In the genomic region with DNA sequence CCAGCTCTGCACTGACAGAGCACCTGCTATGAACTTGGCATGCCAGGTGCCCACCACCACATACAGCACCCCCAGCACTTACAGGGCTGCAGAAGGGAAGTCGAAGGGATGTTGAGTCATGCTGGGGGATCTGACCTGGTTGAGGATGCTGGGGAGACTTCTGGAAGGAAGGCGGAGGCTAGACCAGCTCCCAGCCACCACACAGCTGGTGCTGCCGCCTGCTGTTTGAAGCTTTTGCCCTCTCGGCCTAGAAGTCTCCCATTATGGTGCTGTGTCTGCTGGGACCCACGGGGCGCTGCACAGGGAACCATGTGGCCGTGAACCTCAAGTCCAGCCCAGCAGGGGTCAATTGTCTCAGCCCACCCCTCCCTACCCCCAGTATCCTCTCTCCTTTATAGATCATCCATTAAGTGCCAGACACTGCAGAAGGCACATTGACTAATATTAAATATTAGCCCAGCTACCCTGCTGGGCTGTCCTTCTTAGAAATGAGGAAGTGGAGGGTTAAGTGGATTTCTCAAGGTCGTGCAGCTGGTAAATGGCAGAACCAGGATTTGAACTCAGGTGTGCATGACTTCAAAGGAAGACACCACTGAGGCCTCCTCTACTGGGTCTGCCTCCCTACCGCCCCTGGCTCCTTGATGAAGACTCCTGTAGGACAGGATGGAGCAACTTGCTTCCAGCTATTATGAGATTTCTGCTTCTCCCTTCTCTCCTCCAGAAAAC, we compare ENCODE assay signal across 17 cellular contexts. TPM values are rescaled to one million over a fixed set of nuclear protein-coding genes. Genes with fewer than 3 reads are reported as not detected.
DNase-seq lines count a peak whose midpoint lies in the region; ATAC-seq and TF ChIP-seq lines count a peak whose summit lies in the region.
"Had no signal": no experiment of that assay in that cellular context is flagged by ENCODE, and none has a peak within 500 bp of the region (broad histone marks: within the 10 kb centered on the region; RNA-seq: fewer than 3 reads in every experiment).

No MANE protein-coding gene starts in this region.

- TF ChIP-seq CTCF in cardiac fibroblast (IDR thresholded peaks at IDR 0.05; ENCODE audit: low read depth, low read length), result peak; percentile 12

- ATAC-seq in GM18861 (IDR thresholded peaks at IDR 0.05; ENCODE audit: unreplicated experiment), result no peak
- ATAC-seq: GM23338 had no signal

- H3K4me3 ChIP-seq in cardiac fibroblast (replicated peaks in 1 of 2; ENCODE audit: low read depth in 2 of 2, low read length in 2 of 2), result no peak overlapping the region
- H3K4me3 ChIP-seq: GM23338, sigmoid colon, upper lobe of left lung had no signal

- DNase-seq in NOMO-1 treated with DMSO at 0.1 percent for 48 hours (lab: John Stamatoyannopoulos, UW; ENCODE audit: unreplicated experiment), result peak; percentile 53
- no peak for DNase-seq in NOMO-1 treated with dmso at 0.1 percent for 144 hours (lab: John Stamatoyannopoulos, UW; ENCODE audit: unreplicated experiment)
- peak; percentile 39 for DNase-seq in NAMALWA (ENCODE audit: low spot score)
- DNase-seq in cardiac fibroblast (ENCODE audit: low read depth in 2 of 2), result no peak
- DNase-seq in renal cortical epithelial cell (ENCODE audit: low read depth), result peak; percentile 74
- DNase-seq in NCI-H748 (lab: John Stamatoyannopoulos, UW; ENCODE audit: unreplicated experiment), result no peak
- DNase-seq in NCI-H1417 treated with DMSO at 0.1 percent for 48 hours (lab: John Stamatoyannopoulos, UW), result no peak
- DNase-seq: activated CD4-positive, alpha-beta memory T cell treated with anti-CD3 and anti-CD28 coated beads, Interleukin-2, amount 10 ng/mL, durations not matched to agents 7 days and 5 days; aorta; NCI-H2081; NCI-H526; sigmoid colon; stimulated activated CD4-positive, alpha-beta T cell treated with anti-CD3 and anti-CD28 coated beads, Interleukin-4, amount 100 ng/mL, for 4 hours; upper lobe of left lung had no signal

RNA-seq across cellular contexts. Expression of a gene that starts 49.7 kb away (rescaled TPM):
- not detected in 2 replicates for total RNA-seq in renal cortical epithelial cell
- total RNA-seq: GM23338, LHCN-M2 had no signal

Comparison
In these comparisons a context has a peak if more than half of its experiments do, and no peak if none do; other contexts are left out.
1. DNase-seq: peak in NOMO-1 treated with DMSO at 0.1 percent for 48 hours (single experiment), NAMALWA (single experiment) and renal cortical epithelial cell (single experiment); none in NOMO-1 treated with dmso at 0.1 percent for 144 hours (single experiment), cardiac fibroblast (0 of 2), NCI-H748 (single experiment) and NCI-H1417 treated with DMSO at 0.1 percent for 48 hours (single experiment).